ENCODE assay signal across 26 cellular contexts in genomic region chr14:99344051-99344450, GRCh38.
"Had no signal": no experiment of that assay in that cellular context is flagged by ENCODE, and none has a peak within 500 bp of the region (broad histone marks: within the 10 kb centered on the region; RNA-seq: fewer than 3 reads in every experiment).

No MANE protein-coding gene starts in this region.

- H3K36me3 ChIP-seq: left ventricle myocardium inferior, right atrium auricular region, right lobe of liver, stomach, thyroid gland, transverse colon, upper lobe of left lung, vagina had no signal

- H3K27me3 ChIP-seq: right atrium auricular region, right lobe of liver, testis, thyroid gland, transverse colon, upper lobe of left lung, vagina had no signal

- H3K4me2 ChIP-seq: smooth muscle cell had no signal

- FAIRE-seq: islet of Langerhans had no signal

- H3K4me1 ChIP-seq: left ventricle myocardium inferior, parathyroid adenoma, right atrium auricular region, right lobe of liver, stomach, testis, thyroid gland, transverse colon, upper lobe of left lung, vagina had no signal

- H3K36me3 Mint-ChIP-seq: immature natural killer cell; mesothelial cell of epicardium; naive B cell; natural killer cell treated with Interleukin-12 subunit alpha and Interleukin-12 subunit beta and Interleukin-15 and Interleukin-18, amount 100 ng/mL, for 72 hours; stimulated activated naive B cell treated with anti-CD40 and anti-IgM and Interleukin-4, amounts not matched to agents 10 μg/mL and 1 μg/mL and 100 μg/mL, for 72 hours had no signal

- H2AFZ ChIP-seq: parathyroid adenoma had no signal

- DNase-seq: hypothalamus; immature natural killer cell; left ventricle myocardium inferior; mesendoderm; naive B cell; nucleus accumbens; right lobe of liver; stimulated activated CD4-positive, alpha-beta T cell treated with anti-CD3 and anti-CD28 coated beads, Interleukin-1b, Interleukin-23, amount 100 ng/mL, for 48 hours; stimulated activated CD4-positive, alpha-beta T cell treated with anti-CD3 and anti-CD28 coated beads, Interleukin-2, amount 100 ng/mL, for 48 hours; stimulated activated CD4-positive, alpha-beta T cell treated with anti-CD3 and anti-CD28 coated beads, Interleukin-4, amount 100 ng/mL, for 4 hours; stimulated activated CD8-positive, alpha-beta memory T cell treated with anti-CD3 and anti-CD28 coated beads, Interleukin-4, amount 100 ng/mL, for 48 hours; stimulated activated naive B cell treated with anti-CD40 and anti-IgM and Interleukin-4, amounts not matched to agents 10 μg/mL and 1 μg/mL and 100 μg/mL, for 72 hours; stimulated activated naive CD8-positive, alpha-beta T cell treated with anti-CD3 and anti-CD28 coated beads, Interleukin-15, Interleukin-2, amounts not matched to agents 100 U/mL and 50 U/mL, for 24 hours; stomach; testis; thyroid gland; transverse colon had no signal

- H3K9me3 ChIP-seq: right atrium auricular region, right lobe of liver, stomach, testis, thyroid gland, transverse colon, upper lobe of left lung, vagina had no signal

- H3K4me3 ChIP-seq: left ventricle myocardium inferior, lung, right atrium auricular region, right lobe of liver, smooth muscle cell, stomach, testis, thyroid gland, transverse colon, upper lobe of left lung, vagina had no signal

- ATAC-seq: natural killer cell treated with Interleukin-12 subunit alpha and Interleukin-12 subunit beta and Interleukin-15 and Interleukin-18, amount 100 ng/mL, for 72 hours; right lobe of liver; stimulated activated naive B cell treated with anti-CD40 and anti-IgM and Interleukin-4, amounts not matched to agents 10 μg/mL and 1 μg/mL and 100 μg/mL, for 72 hours; stimulated activated naive CD8-positive, alpha-beta T cell treated with anti-CD3 and anti-CD28 coated beads, Interleukin-15, Interleukin-2, amounts not matched to agents 100 U/mL and 50 U/mL, for 24 hours had no signal

- H3K79me2 ChIP-seq: parathyroid adenoma had no signal

- H3K9ac ChIP-seq: parathyroid adenoma had no signal

- H3K27ac Mint-ChIP-seq: mesothelial cell of epicardium; natural killer cell treated with Interleukin-12 subunit alpha and Interleukin-12 subunit beta and Interleukin-15 and Interleukin-18, amount 100 ng/mL, for 72 hours; stimulated activated naive B cell treated with anti-CD40 and anti-IgM and Interleukin-4, amounts not matched to agents 10 μg/mL and 1 μg/mL and 100 μg/mL, for 72 hours had no signal

- H3K4me1 Mint-ChIP-seq: naive B cell; stimulated activated naive B cell treated with anti-CD40 and anti-IgM and Interleukin-4, amounts not matched to agents 10 μg/mL and 1 μg/mL and 100 μg/mL, for 72 hours had no signal

- H3K4me3 Mint-ChIP-seq: immature natural killer cell; mesothelial cell of epicardium; naive B cell; natural killer cell treated with Interleukin-12 subunit alpha and Interleukin-12 subunit beta and Interleukin-15 and Interleukin-18, amount 100 ng/mL, for 72 hours; stimulated activated naive B cell treated with anti-CD40 and anti-IgM and Interleukin-4, amounts not matched to agents 10 μg/mL and 1 μg/mL and 100 μg/mL, for 72 hours had no signal

- H3K27ac ChIP-seq: left ventricle myocardium inferior, parathyroid adenoma, right atrium auricular region, right lobe of liver, stomach, testis, thyroid gland, transverse colon, upper lobe of left lung, vagina had no signal

- H3K9me3 Mint-ChIP-seq: immature natural killer cell; natural killer cell treated with Interleukin-12 subunit alpha and Interleukin-12 subunit beta and Interleukin-15 and Interleukin-18, amount 100 ng/mL, for 72 hours had no signal
